8 cellular contexts compared by ENCODE assay signal in genomic region chr19:12034610-12035009, GRCh38. TPM values are rescaled to one million over a fixed set of nuclear protein-coding genes. Genes with fewer than 3 reads are reported as not detected.
DNase-seq lines count a peak whose midpoint lies in the region; ATAC-seq and TF ChIP-seq lines count a peak whose summit lies in the region.
"Had no signal": no experiment of that assay in that cellular context is flagged by ENCODE, and none has a peak within 500 bp of the region (broad histone marks: within the 10 kb centered on the region; RNA-seq: fewer than 3 reads in every experiment).

No MANE protein-coding gene starts in this region.

- H3K79me2 ChIP-seq in GM23338 (replicated peaks; ENCODE audit: insufficient read depth) = no peaks in the 10 kb centered on the region
- peaks cover 41% of the 10 kb centered on the region for H3K79me2 ChIP-seq in smooth muscle cell (ENCODE audit: low read depth)

- H3K9me3 Mint-ChIP-seq in GM23338 = peaks cover 89% of the 10 kb centered on the region
- H3K9me3 Mint-ChIP-seq in activated CD4-positive, alpha-beta memory T cell treated with anti-CD3 and anti-CD28 coated beads for 36 hours = peaks cover 18% of the 10 kb centered on the region

- DNase-seq in GM23338 (ENCODE audit: low spot score) (peak; percentile 16), smooth muscle cell (lab: John Stamatoyannopoulos, UW; ENCODE audit: unreplicated experiment) (no peak), cortex of kidney (lab: John Stamatoyannopoulos, UW) (no peak)
- no peak for DNase-seq in activated CD4-positive, alpha-beta memory T cell treated with anti-CD3 and anti-CD28 coated beads for 36 hours
- DNase-seq in activated CD4-positive, alpha-beta T cell treated with anti-CD3 and anti-CD28 coated beads, Interleukin-2, amount 50 U/mL, for 1 hour = no peak
- DNase-seq: T-helper 9 cell had no signal

- no peaks in the 10 kb centered on the region for H3K4me1 Mint-ChIP-seq in GM23338
- no peaks in the 10 kb centered on the region for H3K4me1 Mint-ChIP-seq in activated CD4-positive, alpha-beta memory T cell treated with anti-CD3 and anti-CD28 coated beads for 36 hours (ENCODE audit: low read depth)

- peaks cover 21% of the 10 kb centered on the region for H3K4me1 ChIP-seq in GM23338 (ENCODE audit: insufficient read depth)
- peaks cover 8% of the 10 kb centered on the region for H3K4me1 ChIP-seq in smooth muscle cell (ENCODE audit: low read depth)

- peaks cover 5% of the 10 kb centered on the region; the same call in 1 of the 2 replicates for H3K36me3 ChIP-seq in GM23338 (ENCODE audit: insufficient read depth)
- H3K36me3 ChIP-seq in smooth muscle cell (ENCODE audit: low read depth) = no peaks in the 10 kb centered on the region

- no peak overlapping the region; the same call in 1 of the 2 replicates for H2AFZ ChIP-seq in GM23338
- H2AFZ ChIP-seq in smooth muscle cell (ENCODE audit: low read depth) = peak overlapping the region; percentile 87

- TF ChIP-seq CTCF in GM23338 (conservative IDR thresholded peaks at IDR 0.05; ENCODE audit: low read depth in 2 of 2) = no peak
- no peak for TF ChIP-seq CTCF in WI38 (IDR thresholded peaks at IDR 0.05; ENCODE audit: low read depth, low read length)
- TF ChIP-seq CTCF in smooth muscle cell (IDR thresholded peaks at IDR 0.05; ENCODE audit: borderline replicate concordance, insufficient read depth, poor library complexity, severe bottlenecking) = no peak

- H3K4me3 ChIP-seq in GM23338 (peak overlapping the region; percentile 68), WI38 (ENCODE audit: low read depth, low read length) (peak overlapping the region; percentile 87), iPS-18c (ENCODE audit: insufficient read depth, low read depth, low read length) (peak overlapping the region; percentile 82; the same call in 1 of the 2 replicates), smooth muscle cell (peak overlapping the region; percentile 85)

- H3K27ac Mint-ChIP-seq in GM23338 = no peak overlapping the region
- no peak overlapping the region for H3K27ac Mint-ChIP-seq in activated CD4-positive, alpha-beta memory T cell treated with anti-CD3 and anti-CD28 coated beads for 36 hours

- H3K27ac ChIP-seq in GM23338 (ENCODE audit: low read depth) = no peak overlapping the region
- H3K27ac ChIP-seq in smooth muscle cell (ENCODE audit: low read depth) = peak overlapping the region; percentile 57

- H4K20me1 ChIP-seq in GM23338 (replicated peaks; ENCODE audit: insufficient read depth) (peaks cover 31% of the 10 kb centered on the region), smooth muscle cell (ENCODE audit: low read depth) (no peaks in the 10 kb centered on the region)

- H3F3A ChIP-seq in GM23338 (replicated peaks; ENCODE audit: low read depth) (0 out of 2 replicates have a peak, but pooled peaks cover 6% of the 10 kb centered on the region), smooth muscle cell (ENCODE audit: low read depth) (no peaks in the 10 kb centered on the region)

- peak overlapping the region; percentile 83 for H3K9ac ChIP-seq in smooth muscle cell (ENCODE audit: low read depth)

- POLR2A ChIA-PET in activated CD4-positive, alpha-beta memory T cell treated with anti-CD3 and anti-CD28 coated beads for 36 hours (lab: Charles Lee) = no interaction called here

- H3K9me3 ChIP-seq in iPS-18c (ENCODE audit: control insufficient read depth, insufficient read depth, low read length) (peaks cover 3% of the 10 kb centered on the region), smooth muscle cell (replicated peaks; ENCODE audit: low read depth) (no peaks in the 10 kb centered on the region)

- peaks cover 2% of the 10 kb centered on the region for H3K27me3 Mint-ChIP-seq in GM23338 (ENCODE audit: insufficient read depth, low read depth, poor library complexity)
- peaks cover 8% of the 10 kb centered on the region for H3K27me3 Mint-ChIP-seq in activated CD4-positive, alpha-beta memory T cell treated with anti-CD3 and anti-CD28 coated beads for 36 hours

- H3K36me3 Mint-ChIP-seq in GM23338 (ENCODE audit: low read depth) = peaks cover 43% of the 10 kb centered on the region; the same call in 2 of the 3 replicates
- H3K36me3 Mint-ChIP-seq in activated CD4-positive, alpha-beta memory T cell treated with anti-CD3 and anti-CD28 coated beads for 36 hours = peaks cover 17% of the 10 kb centered on the region

- 50% methylated on average over 7 of the region's 7 CpGs for WGBS in smooth muscle cell (ENCODE audit: low lambda C conversion rate)

- H3K9me2 ChIP-seq in GM23338 (ENCODE audit: insufficient read depth) = no peaks in the 10 kb centered on the region

- CTCF ChIA-PET in activated CD4-positive, alpha-beta memory T cell treated with anti-CD3 and anti-CD28 coated beads for 36 hours (lab: Charles Lee) = interaction anchor here (1.6 kb wide), 1 partner anchor 155 kb away, joined by 4 read pairs; no protein-coding TSS in a partner anchor

- H3K27me3 ChIP-seq in GM23338 (ENCODE audit: insufficient read depth) = peaks cover 16% of the 10 kb centered on the region
- no peaks in the 10 kb centered on the region for H3K27me3 ChIP-seq in smooth muscle cell (ENCODE audit: low read depth)

- intact Hi-C loops in activated CD4-positive, alpha-beta memory T cell treated with anti-CD3 and anti-CD28 coated beads for 36 hours (cut with micrococcal nuclease) = no loop called here

- H3K4me2 ChIP-seq in GM23338 (peak overlapping the region; percentile 80), smooth muscle cell (peak overlapping the region; percentile 92)

- no peak for ATAC-seq in GM23338

- H3K4me3 Mint-ChIP-seq in GM23338 = no peak overlapping the region
- H3K4me3 Mint-ChIP-seq in activated CD4-positive, alpha-beta memory T cell treated with anti-CD3 and anti-CD28 coated beads for 36 hours = no peak overlapping the region

TF ChIP-seq in GM23338, 12 proteins besides CTCF, POLR2A, EP300 and RAD21 (continues in another document):
- no peak for TF ChIP-seq NANOG (IDR thresholded peaks at IDR 0.05; ENCODE audit: borderline replicate concordance)
- no peak for TF ChIP-seq REST (IDR thresholded peaks at IDR 0.05; ENCODE audit: unreplicated experiment)
- TF ChIP-seq EZH2phosphoT487 (IDR thresholded peaks at IDR 0.05; ENCODE audit: unreplicated experiment) = no peak

RNA-seq across cellular contexts. Expression of gene ZNF433, which starts 0.9 kb away (rescaled TPM):
- total RNA-seq in GM23338 (2014; rRNA removed; shearing (Covaris generic)) = 2.0 and 9.8 TPM in 2 replicates
- polyA plus RNA-seq in GM23338 (2016; fragmentation: Nextera tagmentation; extraction: Ambion mirVana) = 3.4 and 4.1 TPM in 2 replicates
- total RNA-seq in smooth muscle cell = 6.9 and 10.2 TPM in 2 replicates
- polyA plus RNA-seq in smooth muscle cell = 2.6 and 3.0 TPM in 2 replicates
- under 1 TPM; 0.27 to 0.33 TPM for total RNA-seq in activated CD4-positive, alpha-beta memory T cell treated with anti-CD3 and anti-CD28 coated beads for 36 hours

RNA-seq across cellular contexts. Expression of gene ZNF878, which starts 18.2 kb away (rescaled TPM):
- 16.4 and 18.6 TPM in 2 replicates for total RNA-seq in GM23338 (2014; rRNA removed; shearing (Covaris generic))
- polyA plus RNA-seq in GM23338 (2016; fragmentation: Nextera tagmentation; extraction: Ambion mirVana) = 7.5 and 8.7 TPM in 2 replicates
- 0.36 and 2.5 TPM in 2 replicates for total RNA-seq in smooth muscle cell
- polyA plus RNA-seq in smooth muscle cell = 1.5 TPM in 1 of 2 replicates, not detected in the other
- under 1 TPM; 0.57 to 0.80 TPM for total RNA-seq in activated CD4-positive, alpha-beta memory T cell treated with anti-CD3 and anti-CD28 coated beads for 36 hours

RNA-seq across cellular contexts. Expression of gene ZNF844, which starts 29.9 kb away (rescaled TPM):
- total RNA-seq in GM23338 (2014; rRNA removed; shearing (Covaris generic)) = 9.7 and 10.5 TPM in 2 replicates
- polyA plus RNA-seq in GM23338 (2016; fragmentation: Nextera tagmentation; extraction: Ambion mirVana) (1.8 and 2.1 TPM in 2 replicates), smooth muscle cell (0.80 and 1.9 TPM in 2 replicates)
- total RNA-seq in smooth muscle cell = 4.4 and 10.4 TPM in 2 replicates
- total RNA-seq in activated CD4-positive, alpha-beta memory T cell treated with anti-CD3 and anti-CD28 coated beads for 36 hours = 1 to 10 TPM; 2.5 TPM
